Comparison of ENCODE assay signal across 8 cellular contexts in the genomic region with DNA sequence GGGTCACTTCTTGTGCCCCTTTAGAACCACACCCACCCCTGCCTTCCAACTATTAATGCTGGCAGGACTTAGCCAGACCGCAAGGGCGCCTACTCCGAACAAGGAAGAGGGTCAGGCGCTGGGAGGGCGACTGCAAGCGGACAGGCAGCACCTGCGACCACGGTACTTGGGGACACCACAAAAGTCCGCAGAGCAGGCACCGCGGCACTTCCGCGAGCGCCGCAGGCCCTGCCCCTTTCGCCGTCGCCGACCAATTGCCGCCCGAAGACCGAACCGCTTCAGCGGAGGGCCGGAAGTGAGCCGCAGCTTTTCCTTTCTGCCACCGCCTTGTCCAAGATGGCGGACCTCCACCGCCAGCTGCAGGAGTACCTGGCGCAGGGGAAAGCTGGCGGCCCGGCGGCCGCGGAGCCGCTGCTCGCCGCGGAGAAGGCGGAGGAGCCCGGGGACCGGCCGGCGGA. TPM values are rescaled to one million over a fixed set of nuclear protein-coding genes. Genes with fewer than 3 reads are reported as not detected.
DNase-seq lines count a peak whose midpoint lies in the region; ATAC-seq and TF ChIP-seq lines count a peak whose summit lies in the region.

Gene SFT2D3 (plus strand): TSS at position 305 of the 458 bp plus-strand sequence. CDS start 32 bp downstream, at position 337.

- peak; percentile 95 for TF ChIP-seq POLR2A in NB4 (IDR thresholded peaks at IDR 0.05; ENCODE audit: extremely low read depth, insufficient read length)
- TF ChIP-seq POLR2A in suprapubic skin (IDR thresholded peaks at IDR 0.05), result peak in 1 of 2 donors; percentile 90

- H3K4me3 ChIP-seq in NB4 (ENCODE audit: low read depth, low read length) (peak within 1 kb of the TSS; percentile 82), suprapubic skin (peak within 1 kb of the TSS; percentile 83)

- no peaks in the 10 kb centered on the region for H3K9me3 Mint-ChIP-seq in activated naive CD4-positive, alpha-beta T cell treated with anti-CD3 and anti-CD28 coated beads, Interleukin-2, amount 10 ng/mL, durations not matched to agents 7 days and 5 days

- peak within 1 kb of the TSS; percentile 97 for H3K27ac Mint-ChIP-seq in activated naive CD4-positive, alpha-beta T cell treated with anti-CD3 and anti-CD28 coated beads, Interleukin-2, amount 10 ng/mL, durations not matched to agents 7 days and 5 days

- no peaks in the 10 kb centered on the region for H3K9me3 ChIP-seq in suprapubic skin

- H3K4me3 Mint-ChIP-seq in activated naive CD4-positive, alpha-beta T cell treated with anti-CD3 and anti-CD28 coated beads, Interleukin-2, amount 10 ng/mL, durations not matched to agents 7 days and 5 days, result peak within 1 kb of the TSS; percentile 90

- in situ Hi-C loops in SK-MEL-5 (cut with HindIII; ENCODE audit: low pct_unique_long_range_greater_than_20kb, low sequenced_read_pairs), result no loop called here

- DNase-seq in GM10248 (ENCODE audit: extremely low spot score) (peak; percentile 95), NB4 (ENCODE audit: low read depth) (peak; percentile 98), SK-MEL-5 (ENCODE audit: low read depth, low spot score) (peak; percentile 87), globus pallidus (ENCODE audit: low spot score) (peak; percentile 91), occipital lobe (lab: John Stamatoyannopoulos, UW) (peak; percentile 90), suprapubic skin (ENCODE audit: low spot score in 2 of 2) (peak; percentile 94)
- peak; percentile 94 for DNase-seq in activated naive CD4-positive, alpha-beta T cell treated with anti-CD3 and anti-CD28 coated beads, Interleukin-2, amount 10 ng/mL, durations not matched to agents 7 days and 5 days

- H3K27me3 ChIP-seq in suprapubic skin, result no peaks in the 10 kb centered on the region

- H3K36me3 ChIP-seq in suprapubic skin, result no peaks in the 10 kb centered on the region

- POLR2A ChIA-PET in GM10248 (lab: Yijun Ruan, JAX), result interaction anchor here (1.0 to 1.4 kb wide), 2 partner anchors 25 to 110 kb away, joined by 3 to 4 read pairs; no protein-coding TSS in a partner anchor

- 0% methylated on average over 4 of the region's 44 CpGs for WGBS in suprapubic skin

- peak; percentile 70 for ATAC-seq in HG02588 (IDR thresholded peaks at IDR 0.05; ENCODE audit: unreplicated experiment)

- H3K36me3 Mint-ChIP-seq in activated naive CD4-positive, alpha-beta T cell treated with anti-CD3 and anti-CD28 coated beads, Interleukin-2, amount 10 ng/mL, durations not matched to agents 7 days and 5 days, result peaks cover 25% of the 10 kb centered on the region

- peaks cover 40% of the 10 kb centered on the region for H3K4me1 Mint-ChIP-seq in activated naive CD4-positive, alpha-beta T cell treated with anti-CD3 and anti-CD28 coated beads, Interleukin-2, amount 10 ng/mL, durations not matched to agents 7 days and 5 days

- H3K27ac ChIP-seq in suprapubic skin, result peak within 1 kb of the TSS; percentile 99

- TF ChIP-seq CTCF in GM10248 (IDR thresholded peaks at IDR 0.05; ENCODE audit: control extremely low read depth, extremely low read depth, low read depth, missing control alignments) (no peak), NB4 (IDR thresholded peaks at IDR 0.05; ENCODE audit: low read depth, low read length) (no peak), suprapubic skin (IDR thresholded peaks at IDR 0.05) (no peak)

- TF ChIP-seq EP300 in suprapubic skin (IDR thresholded peaks at IDR 0.05), result no peak

- CTCF ChIA-PET in GM10248 (lab: Yijun Ruan, JAX), result interaction anchor here (1.6 kb wide), 1 partner anchor 110 kb away, joined by 4 read pairs; no protein-coding TSS in a partner anchor
- CTCF ChIA-PET in activated naive CD4-positive, alpha-beta T cell treated with anti-CD3 and anti-CD28 coated beads, Interleukin-2, amount 10 ng/mL, durations not matched to agents 7 days and 5 days (lab: Charles Lee), result interaction anchor here (2.2 kb wide), 1 partner anchor 110 kb away, joined by 7 read pairs; the partner anchor contains the start of gene WDR33

- H3K27me3 Mint-ChIP-seq in activated naive CD4-positive, alpha-beta T cell treated with anti-CD3 and anti-CD28 coated beads, Interleukin-2, amount 10 ng/mL, durations not matched to agents 7 days and 5 days, result peaks cover 12% of the 10 kb centered on the region

- H3K4me1 ChIP-seq in suprapubic skin, result peaks cover 47% of the 10 kb centered on the region

RNA-seq across cellular contexts. Expression of gene SFT2D3, which starts in this region (rescaled TPM):
- total RNA-seq in SK-MEL-5 (2014; rRNA removed; shearing (Covaris generic)), result 6.5 and 9.7 TPM in 2 replicates
- 10.5 and 11.8 TPM in 2 replicates for polyA plus RNA-seq in SK-MEL-5 (2015; cell fraction: cytosol; rRNA removed)
- 7.7 and 9.1 TPM in 2 replicates for polyA plus RNA-seq in SK-MEL-5 (2015; cell fraction: nucleus; rRNA removed)
- total RNA-seq in occipital lobe, result 11.7 TPM
- total RNA-seq in suprapubic skin, result 10 to 100 TPM; 10.2 to 15.9 (median 12.2) TPM

Comparison
In these comparisons a context has a peak if more than half of its experiments do, and no peak if none do; other contexts are left out.
1. Peak in every context shown above with its lines: DNase-seq, ATAC-seq, H3K4me3 ChIP-seq and H3K27ac ChIP-seq.